In genomic region chrX:40922307-40922706, GRCh38 we compare ENCODE assay signal across 9 cellular contexts.
A peak's percentile ranks its signal among the peaks of the same experiment; 100 is the strongest.
DNase-seq lines count a peak whose midpoint lies in the region; ATAC-seq and TF ChIP-seq lines count a peak whose summit lies in the region.
"Had no signal": no experiment of that assay in that cellular context is flagged by ENCODE, and none has a peak within 500 bp of the region (broad histone marks: within the 10 kb centered on the region; RNA-seq: fewer than 3 reads in every experiment).

No MANE protein-coding gene starts in this region.

- H3K9me3 ChIP-seq in DND-41 (ENCODE audit: insufficient read depth, low read length, severe bottlenecking) (no peaks in the 10 kb centered on the region), adipocyte (ENCODE audit: control insufficient read depth, low read length) (peaks cover 24% of the 10 kb centered on the region), left lung (peaks cover 0 to 2% of the 10 kb centered on the region in 2 donors)

- DNase-seq in DND-41 (no peak), KBM-7 (peak; percentile 53), adipocyte (ENCODE audit: low read depth) (peak; percentile 9), left lung (no peak), mesothelial cell of epicardium (ENCODE audit: low spot score in 2 of 2, unreplicated experiment in 2 of 2) (no peak), cerebellum (ENCODE audit: low spot score) (no peak), NCI-H345 treated with DMSO at 0.1 percent for 48 hours (lab: John Stamatoyannopoulos, UW; ENCODE audit: unreplicated experiment) (no peak)
- DNase-seq: activated CD8-positive, alpha-beta T cell treated with anti-CD3 and anti-CD28 coated beads for 36 hours had no signal

- no peak overlapping the region for H3K4me3 ChIP-seq in DND-41 (ENCODE audit: low read depth in 1 of 2, low read length in 2 of 2)
- no peak overlapping the region for H3K4me3 ChIP-seq in adipocyte (ENCODE audit: low read length)
- H3K4me3 ChIP-seq in left lung: no peak overlapping the region

- no peaks in the 10 kb centered on the region for H3K4me1 Mint-ChIP-seq in mesothelial cell of epicardium

- H3K27me3 Mint-ChIP-seq in mesothelial cell of epicardium (ENCODE audit: low read depth): no peaks in the 10 kb centered on the region
- H3K27me3 Mint-ChIP-seq: activated CD8-positive, alpha-beta T cell treated with anti-CD3 and anti-CD28 coated beads for 36 hours had no signal

- H3K36me3 ChIP-seq in DND-41 (ENCODE audit: insufficient read depth, low read length) (no peaks in the 10 kb centered on the region), adipocyte (ENCODE audit: control insufficient read depth, insufficient read depth, low read length, severe bottlenecking) (no peaks in the 10 kb centered on the region), left lung (no peaks in the 10 kb centered on the region)

- TF ChIP-seq CTCF in DND-41 (IDR thresholded peaks at IDR 0.05; ENCODE audit: borderline replicate concordance, extremely low read depth, low read length, poor library complexity, severe bottlenecking) (peak; percentile 24), left lung (IDR thresholded peaks at IDR 0.05) (peak in 1 of 2 donors; percentile 8), mesothelial cell of epicardium (IDR thresholded peaks at IDR 0.05; ENCODE audit: unreplicated experiment) (no peak)

- intact Hi-C loops in left lung (cut with DNase I): no loop called here

- no peaks in the 10 kb centered on the region for H3K4me1 ChIP-seq in DND-41 (ENCODE audit: insufficient read depth, low read length)
- no peaks in the 10 kb centered on the region for H3K4me1 ChIP-seq in adipocyte (ENCODE audit: control insufficient read depth, insufficient read depth, low read length)
- no peaks in the 10 kb centered on the region for H3K4me1 ChIP-seq in left lung

- no peak overlapping the region for H2AFZ ChIP-seq in DND-41 (ENCODE audit: low read depth, low read length)

- no peak overlapping the region for H3K4me2 ChIP-seq in DND-41 (ENCODE audit: insufficient read depth, low read length)

- H3K79me2 ChIP-seq in DND-41 (ENCODE audit: insufficient read depth, low read length): no peaks in the 10 kb centered on the region

- no peaks in the 10 kb centered on the region for H4K20me1 ChIP-seq in DND-41 (ENCODE audit: insufficient read depth, low read length)

- H3K9me3 Mint-ChIP-seq in mesothelial cell of epicardium: peaks cover 50% of the 10 kb centered on the region

- H3K27ac ChIP-seq in DND-41 (ENCODE audit: low read length) (no peak overlapping the region), left lung (no peak overlapping the region)

- H3K27me3 ChIP-seq in DND-41 (ENCODE audit: insufficient read depth, low read length, poor library complexity): no peaks in the 10 kb centered on the region
- peaks cover 3% of the 10 kb centered on the region for H3K27me3 ChIP-seq in adipocyte (replicated peaks; ENCODE audit: control insufficient read depth, insufficient read depth, low read length)
- no peaks in the 10 kb centered on the region for H3K27me3 ChIP-seq in left lung

- no peak overlapping the region for H3K27ac Mint-ChIP-seq in mesothelial cell of epicardium
- H3K27ac Mint-ChIP-seq: activated CD8-positive, alpha-beta T cell treated with anti-CD3 and anti-CD28 coated beads for 36 hours had no signal

- in situ Hi-C loops in KBM-7 (cut with MboI; ENCODE audit: low pct_unique_long_range_greater_than_20kb, low sequenced_read_pairs): no loop called here

- no peak overlapping the region for H3K9ac ChIP-seq in DND-41 (ENCODE audit: low read depth, low read length)
- no peak overlapping the region for H3K9ac ChIP-seq in adipocyte (ENCODE audit: low read length)

- H3K4me3 Mint-ChIP-seq in mesothelial cell of epicardium: no peak overlapping the region
- H3K4me3 Mint-ChIP-seq: activated CD8-positive, alpha-beta T cell treated with anti-CD3 and anti-CD28 coated beads for 36 hours had no signal

- ATAC-seq in DND-41 (ENCODE audit: insufficient read depth, low read depth) (no peak), left lung (peak; percentile 62), GM18861 (IDR thresholded peaks at IDR 0.05; ENCODE audit: unreplicated experiment) (no peak)
- ATAC-seq: activated CD8-positive, alpha-beta T cell treated with anti-CD3 and anti-CD28 coated beads for 36 hours had no signal

- peaks cover 4% of the 10 kb centered on the region for H3K36me3 Mint-ChIP-seq in mesothelial cell of epicardium

Comparison
In these comparisons a context has a peak if more than half of its experiments do, and no peak if none do; other contexts are left out.
1. DNase-seq: peak in KBM-7 (single experiment) and adipocyte (single experiment); none in DND-41 (single experiment), left lung (0 of 2), mesothelial cell of epicardium (0 of 2), cerebellum (single experiment) and NCI-H345 treated with DMSO at 0.1 percent for 48 hours (single experiment).